8 cellular contexts compared by ENCODE assay signal in the genomic region with DNA sequence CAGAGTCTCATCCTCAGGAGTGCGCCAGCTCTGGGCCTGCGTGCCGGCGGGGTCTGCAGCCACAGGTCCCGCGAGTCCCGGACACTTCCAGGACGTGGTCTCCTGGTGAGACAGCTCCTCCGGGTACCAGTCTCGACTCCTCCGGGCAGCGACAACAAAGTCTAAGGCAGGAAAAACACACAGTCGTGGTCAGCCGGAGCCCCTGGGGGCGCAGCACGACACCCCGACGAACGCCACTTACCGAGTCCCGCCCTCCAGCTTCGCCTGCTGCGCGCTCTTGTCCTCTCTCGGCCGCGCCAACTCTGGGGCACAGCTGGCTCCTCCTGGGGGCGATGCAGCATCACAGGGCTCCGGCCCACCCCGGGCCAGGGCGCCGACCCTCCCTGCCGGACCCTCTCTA. TPM values are rescaled to one million over a fixed set of nuclear protein-coding genes. Genes with fewer than 3 reads are reported as not detected.
DNase-seq lines count a peak whose midpoint lies in the region; ATAC-seq lines count a peak whose summit lies in the region.

No MANE protein-coding gene starts in this region.

- no peak overlapping the region for H3K27ac ChIP-seq in SJSA1

- no peaks in the 10 kb centered on the region for H3K36me3 ChIP-seq in SJSA1

- H3K4me1 ChIP-seq in SJSA1 (replicated peaks): peaks cover 10% of the 10 kb centered on the region

- intact Hi-C loops in sciatic nerve (cut with DNase I): no loop called here

- no peaks in the 10 kb centered on the region for H3K27me3 ChIP-seq in SJSA1 (replicated peaks)

- ATAC-seq in sciatic nerve (peak; percentile 22), HG02571 (IDR thresholded peaks at IDR 0.05; ENCODE audit: unreplicated experiment) (no peak)

- H3K9me3 ChIP-seq in SJSA1 (replicated peaks): no peaks in the 10 kb centered on the region

- peak; percentile 28 for DNase-seq in EL
- DNase-seq in SJSA1 (ENCODE audit: low read depth in 1 of 2, low spot score in 2 of 2): peak in 1 of 2 experiments; percentile 12
- peak; percentile 27 for DNase-seq in globus pallidus (ENCODE audit: low spot score)
- peak; percentile 56 for DNase-seq in sciatic nerve (ENCODE audit: low spot score)
- no peak for DNase-seq in stimulated activated CD8-positive, alpha-beta memory T cell treated with anti-CD3 and anti-CD28 coated beads, Interleukin-4, amount 100 ng/mL, for 48 hours
- no peak for DNase-seq in effector CD4-positive, alpha-beta T cell
- DNase-seq in T-helper 9 cell: no peak

- peak overlapping the region; percentile 53 for H3K4me3 ChIP-seq in SJSA1

RNA-seq across cellular contexts. Expression of a gene that starts 13.4 kb away (rescaled TPM):
- total RNA-seq in SJSA1 (2014; rRNA removed; shearing (Covaris generic)): 31.1 and 46.3 TPM in 2 replicates
- 15.0 TPM for total RNA-seq in sciatic nerve

RNA-seq across cellular contexts. Expression of a gene that starts 13.8 kb away (rescaled TPM):
- total RNA-seq in SJSA1 (2014; rRNA removed; shearing (Covaris generic)): 35.4 and 78.9 TPM in 2 replicates
- 55.1 TPM for total RNA-seq in sciatic nerve

RNA-seq across cellular contexts. Expression of a gene that starts 31.0 kb away (rescaled TPM):
- 2.3 and 5.7 TPM in 2 replicates for total RNA-seq in SJSA1 (2014; rRNA removed; shearing (Covaris generic))
- 11.1 TPM for total RNA-seq in sciatic nerve

Comparison
In these comparisons a context has a peak if more than half of its experiments do, and no peak if none do; other contexts are left out.
1. DNase-seq: peak in EL (single experiment), globus pallidus (single experiment) and sciatic nerve (single experiment); none in stimulated activated CD8-positive, alpha-beta memory T cell treated with anti-CD3 and anti-CD28 coated beads, Interleukin-4, amount 100 ng/mL, for 48 hours (single experiment), effector CD4-positive, alpha-beta T cell (single experiment) and T-helper 9 cell (single experiment).